8 cellular contexts compared by ENCODE assay signal in genomic region chr4:105472871-105473339, GRCh38. TPM values are rescaled to one million over a fixed set of nuclear protein-coding genes. Genes with fewer than 3 reads are reported as not detected.
DNase-seq lines count a peak whose midpoint lies in the region; ATAC-seq and TF ChIP-seq lines count a peak whose summit lies in the region.

No MANE protein-coding gene starts in this region.

- H3K9me3 Mint-ChIP-seq in naive B cell, result no peaks in the 10 kb centered on the region

- TF ChIP-seq CTCF in AG09309 (IDR thresholded peaks at IDR 0.05; ENCODE audit: control insufficient read depth, insufficient read depth, low read depth, low read length, missing control alignments) (no peak), dorsolateral prefrontal cortex (IDR thresholded peaks at IDR 0.05 in 54 of 56, conservative IDR thresholded peaks at IDR 0.05 in 2 of 56; ENCODE audit: low read depth in 1 of 56, partially characterized antibody in 56 of 56) (no peak)

- peak overlapping the region; percentile 47 to 99 (median 97) for H3K27ac ChIP-seq in dorsolateral prefrontal cortex

- H3K36me3 Mint-ChIP-seq in naive B cell, result no peaks in the 10 kb centered on the region

- DNase-seq in AG09309 (ENCODE audit: low read depth), result no peak
- DNase-seq in NCI-H345 treated with DMSO at 0.1 percent for 48 hours (lab: John Stamatoyannopoulos, UW; ENCODE audit: unreplicated experiment), result peak; percentile 14
- DNase-seq in dorsolateral prefrontal cortex, result no peak
- no peak for DNase-seq in naive B cell
- no peak for DNase-seq in COR-L47 (lab: John Stamatoyannopoulos, UW)
- DNase-seq in NCI-H1694 treated with DMSO at 0.1 percent for 48 hours (lab: John Stamatoyannopoulos, UW), result no peak
- DNase-seq in AG08396 (ENCODE audit: low spot score), result no peak

- ATAC-seq in GM21367 (IDR thresholded peaks at IDR 0.05; ENCODE audit: unreplicated experiment) (peak; percentile 27), naive B cell (ENCODE audit: low read depth in 2 of 2) (peak in 1 of 2 donors; percentile 58)

- peak overlapping the region; percentile 88 for H3K4me3 ChIP-seq in AG09309 (ENCODE audit: control insufficient read depth, low read depth, low read length)
- H3K4me3 ChIP-seq in dorsolateral prefrontal cortex, result peak overlapping the region; percentile 70 to 98 (median 89)

- peak overlapping the region; percentile 95 to 99 (median 99) for H3K4me3 Mint-ChIP-seq in naive B cell

- intact Hi-C loops in dorsolateral prefrontal cortex (cut with DNase I), result loop anchor here (2.0 to 10.0 kb wide), 6 partner anchors 226 to 1476 kb away; partner anchors contain the start of genes GSTCD (in 2 of the 2), INTS12 (in 2 of the 2) and TET2 (in 2 of the 2)

- peak overlapping the region; percentile 99 to 100 (median 99) for H3K27ac Mint-ChIP-seq in naive B cell

- peaks cover 21 to 37% (median 36%) of the 10 kb centered on the region in 3 donors for H3K4me1 Mint-ChIP-seq in naive B cell

- H3K27me3 Mint-ChIP-seq in naive B cell, result no peaks in the 10 kb centered on the region

- H3K27me3 ChIP-seq in dorsolateral prefrontal cortex, result no peaks in the 10 kb centered on the region

RNA-seq across cellular contexts. Expression of gene PPA2, which starts 1.0 kb away (rescaled TPM):
- 10 to 100 TPM; 45.7 to 98.2 (median 70.4) TPM for total RNA-seq in dorsolateral prefrontal cortex
- polyA plus RNA-seq in naive B cell (ENCODE audit: low read depth in 6 of 6), result 100 to 1,000 TPM in 3 of 6 donors, 10 to 100 TPM in 3; 71.7 to 132 (median 109) TPM
